Comparison of ENCODE assay signal across 8 cellular contexts in genomic region chr1:46179138-46180081, GRCh38. TPM values are rescaled to one million over a fixed set of nuclear protein-coding genes. Genes with fewer than 3 reads are reported as not detected.
A peak's percentile ranks its signal among the peaks of the same experiment; 100 is the strongest.
DNase-seq lines count a peak whose midpoint lies in the region; ATAC-seq and TF ChIP-seq lines count a peak whose summit lies in the region.

No MANE protein-coding gene starts in this region.

- H3K9ac ChIP-seq in SK-N-MC (ENCODE audit: insufficient read length): no peak overlapping the region

- H3K27ac ChIP-seq in SK-N-MC: no peak overlapping the region

- no peaks in the 10 kb centered on the region for H3K9me3 Mint-ChIP-seq in activated naive CD4-positive, alpha-beta T cell treated with anti-CD3 and anti-CD28 coated beads, Interleukin-2, amount 50 U/mL, for 72 hours

- no peaks in the 10 kb centered on the region for H3K36me3 ChIP-seq in SK-N-MC (ENCODE audit: insufficient read depth, low read length)

- peak; percentile 98 for TF ChIP-seq CTCF in AG09309 (IDR thresholded peaks at IDR 0.05; ENCODE audit: control insufficient read depth, insufficient read depth, low read depth, low read length, missing control alignments)

- DNase-seq in AG09309 (ENCODE audit: low read depth) (peak; percentile 50), GM19240 (ENCODE audit: insufficient read length, low spot score) (peak; percentile 64), NCI-H1092 (lab: John Stamatoyannopoulos, UW) (peak; percentile 60), SK-N-MC (ENCODE audit: low read depth, low spot score) (peak; percentile 42), glomerular visceral epithelial cell (ENCODE audit: extremely low spot score) (peak; percentile 90), pons (ENCODE audit: low spot score) (peak; percentile 95)
- DNase-seq in activated naive CD4-positive, alpha-beta T cell treated with anti-CD3 and anti-CD28 coated beads, Interleukin-2, amount 50 U/mL, for 72 hours (ENCODE audit: low spot score in 2 of 2): peak in 1 of 2 donors; percentile 71

- no peaks in the 10 kb centered on the region for H3K36me3 Mint-ChIP-seq in activated naive CD4-positive, alpha-beta T cell treated with anti-CD3 and anti-CD28 coated beads, Interleukin-2, amount 50 U/mL, for 72 hours

- ATAC-seq in activated naive CD4-positive, alpha-beta T cell treated with anti-CD3 and anti-CD28 coated beads, Interleukin-2, amount 50 U/mL, for 72 hours: peak; percentile 83 to 89
- ATAC-seq in HG03097 (IDR thresholded peaks at IDR 0.05; ENCODE audit: low FRiP score, unreplicated experiment): no peak

- no peak overlapping the region for H3K27ac Mint-ChIP-seq in activated naive CD4-positive, alpha-beta T cell treated with anti-CD3 and anti-CD28 coated beads, Interleukin-2, amount 50 U/mL, for 72 hours

- H3K9me3 ChIP-seq in SK-N-MC (ENCODE audit: low read depth, low read length): no peaks in the 10 kb centered on the region

- no peak overlapping the region for H3K4me3 ChIP-seq in AG09309 (ENCODE audit: control insufficient read depth, low read depth, low read length)
- H3K4me3 ChIP-seq in SK-N-MC: no peak overlapping the region

RNA-seq across cellular contexts. Expression of gene P3R3URF, which starts 3.1 kb away (rescaled TPM):
- not detected for total RNA-seq in activated naive CD4-positive, alpha-beta T cell treated with anti-CD3 and anti-CD28 coated beads, Interleukin-2, amount 50 U/mL, for 72 hours

RNA-seq across cellular contexts. Expression of gene TSPAN1, which starts 4.5 kb away (rescaled TPM):
- total RNA-seq in activated naive CD4-positive, alpha-beta T cell treated with anti-CD3 and anti-CD28 coated beads, Interleukin-2, amount 50 U/mL, for 72 hours: not detected

RNA-seq across cellular contexts. Expression of gene POMGNT1, which starts 18.8 kb away (rescaled TPM):
- total RNA-seq in activated naive CD4-positive, alpha-beta T cell treated with anti-CD3 and anti-CD28 coated beads, Interleukin-2, amount 50 U/mL, for 72 hours: 10 to 100 TPM; 29.0 to 50.7 TPM

RNA-seq across cellular contexts. Expression of gene LURAP1, which starts 23.7 kb away (rescaled TPM):
- total RNA-seq in activated naive CD4-positive, alpha-beta T cell treated with anti-CD3 and anti-CD28 coated beads, Interleukin-2, amount 50 U/mL, for 72 hours: under 1 TPM in 1 of 2 donors, not detected in 1; 0.21 TPM

RNA-seq across cellular contexts. Expression of gene PIK3R3, which starts 47.0 kb away (rescaled TPM):
- total RNA-seq in activated naive CD4-positive, alpha-beta T cell treated with anti-CD3 and anti-CD28 coated beads, Interleukin-2, amount 50 U/mL, for 72 hours: 1 to 10 TPM in 1 of 2 donors, under 1 TPM in 1; 0.45 to 2.2 TPM
